In the genomic region with DNA sequence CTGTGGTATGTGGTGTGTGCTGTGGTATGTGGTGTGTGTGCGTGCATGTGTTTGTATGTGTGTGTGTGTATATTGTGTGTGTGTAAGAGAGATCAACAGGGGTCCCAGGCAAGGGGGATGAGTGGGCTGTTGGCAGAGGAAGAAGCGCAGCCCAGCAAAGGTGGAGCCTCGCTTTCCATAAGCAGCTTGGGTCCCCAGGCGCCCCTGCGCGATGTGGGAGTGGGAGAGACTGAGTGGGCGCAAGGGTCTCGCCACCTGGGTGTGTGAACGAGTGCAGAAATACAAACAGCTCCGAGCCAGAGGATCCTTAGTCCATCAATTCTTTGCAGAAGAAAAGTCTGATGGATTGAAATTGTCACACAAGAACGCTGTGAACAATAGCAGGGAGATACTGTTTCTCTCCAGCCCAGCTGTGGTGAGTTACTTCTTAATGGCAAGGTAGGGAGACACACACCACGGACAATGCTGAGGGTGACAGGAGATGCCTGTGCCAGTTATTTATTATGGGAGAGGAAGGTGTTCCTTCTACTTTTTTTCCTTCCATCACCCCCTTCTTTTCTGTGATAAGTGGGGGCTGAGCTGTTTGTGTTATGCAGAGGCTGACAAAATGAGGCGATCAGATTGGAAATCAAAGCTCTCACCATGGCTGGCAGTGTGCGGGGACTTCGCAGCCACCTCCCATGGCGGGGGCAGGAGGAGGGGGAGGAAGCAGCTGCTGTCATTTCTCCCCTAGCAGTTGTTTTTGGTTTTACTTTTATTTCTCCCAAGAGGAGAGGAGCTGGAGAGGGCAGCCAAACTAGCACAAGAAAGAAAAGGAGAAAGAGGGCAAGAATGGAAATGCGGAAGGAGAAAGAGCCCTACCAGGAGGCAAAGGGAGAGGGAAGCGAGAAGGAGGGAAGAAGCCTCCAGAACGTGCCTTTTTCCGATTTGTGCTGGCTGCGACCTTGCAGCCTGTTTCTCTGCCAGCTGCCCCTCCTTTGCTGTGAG, we compare ENCODE assay signal across 8 cellular contexts.
A peak's percentile ranks its signal among the peaks of the same experiment; 100 is the strongest.
DNase-seq lines count a peak whose midpoint lies in the region; ATAC-seq and TF ChIP-seq lines count a peak whose summit lies in the region.

No MANE protein-coding gene starts in this region.

- H3K79me1 ChIP-seq in mesenchymal stem cell (replicated peaks; ENCODE audit: low read length, poor library complexity, severe bottlenecking): peaks cover 39% of the 10 kb centered on the region

- H4K91ac ChIP-seq in mesenchymal stem cell (ENCODE audit: low read length): peak overlapping the region; percentile 79

- peak overlapping the region; percentile 18 to 76 for H3K4ac ChIP-seq in mesenchymal stem cell (ENCODE audit: low read depth in 1 of 2, low read length in 2 of 2)

- peaks cover 30% of the 10 kb centered on the region for H3K4me1 ChIP-seq in mesenchymal stem cell (ENCODE audit: control insufficient read depth, insufficient read depth, low read depth, low read length)
- peaks cover 7 to 8% of the 10 kb centered on the region in 2 donors for H3K4me1 ChIP-seq in thyroid gland

- peak; percentile 51 for ATAC-seq in GM18907 (IDR thresholded peaks at IDR 0.05; ENCODE audit: unreplicated experiment)

- H2BK12ac ChIP-seq in mesenchymal stem cell (ENCODE audit: low read length in 2 of 2): peak overlapping the region; percentile 9 to 76

- peak overlapping the region in 1 of 2 experiments; percentile 72 for H3K14ac ChIP-seq in mesenchymal stem cell (ENCODE audit: low read length in 2 of 2)

- H3K27me3 ChIP-seq in mesenchymal stem cell (ENCODE audit: control insufficient read depth in 1 of 2, insufficient read depth in 1 of 2, low read length in 2 of 2) (no peaks in the 10 kb centered on the region), thyroid gland (no peaks in the 10 kb centered on the region)

- H3K36me3 ChIP-seq in mesenchymal stem cell (ENCODE audit: control insufficient read depth in 1 of 2, insufficient read depth in 2 of 2, low read depth in 1 of 2, low read length in 2 of 2) (peaks cover 0 to 4% of the 10 kb centered on the region in 2 experiments), thyroid gland (no peaks in the 10 kb centered on the region)

- H3K4me3 ChIP-seq in coronary artery: peak overlapping the region; percentile 58
- H3K4me3 ChIP-seq in mesenchymal stem cell (ENCODE audit: insufficient read depth in 1 of 2, low read depth in 1 of 2, low read length in 2 of 2): peak overlapping the region in 1 of 2 experiments; percentile 64
- H3K4me3 ChIP-seq in thyroid gland (replicated peaks in 1 of 3): no peak overlapping the region

- intact Hi-C loops in thyroid gland (cut with DNase I): no loop called here

- peak overlapping the region; percentile 80 for H3K9ac ChIP-seq in mesenchymal stem cell (ENCODE audit: low read length)

- H3K23ac ChIP-seq in mesenchymal stem cell (ENCODE audit: low read length in 2 of 2): peak overlapping the region in 1 of 2 experiments; percentile 16

- H3K4me2 ChIP-seq in mesenchymal stem cell (ENCODE audit: low read length, poor library complexity, severe bottlenecking): peak overlapping the region; percentile 28

- DNase-seq in NCI-H146 (lab: John Stamatoyannopoulos, UW) (peak; percentile 74), coronary artery (ENCODE audit: low spot score) (no peak), mesenchymal stem cell (peak; percentile 61), thyroid gland (no peak), NCI-H2196 treated with DMSO at 0.1 percent for 48 hours (lab: John Stamatoyannopoulos, UW; ENCODE audit: unreplicated experiment) (no peak), middle frontal gyrus (ENCODE audit: extremely low spot score, low spot score) (no peak)
- no peak for DNase-seq in activated T-cell treated with anti-CD3 and anti-CD28 coated beads, Interleukin-2, amount 50 U/mL, for 1 hour

- TF ChIP-seq POLR2A in thyroid gland (IDR thresholded peaks at IDR 0.05): no peak

- H2AFZ ChIP-seq in mesenchymal stem cell (ENCODE audit: low read depth, low read length): peak overlapping the region; percentile 18

- 40% methylated on average over 21 of the region's 21 CpGs for WGBS in mesenchymal stem cell
- WGBS in thyroid gland, 2 donors: 19 to 27% methylated on average over 21 of the region's 21 CpGs

- TF ChIP-seq CTCF in coronary artery (IDR thresholded peaks at IDR 0.05): no peak
- TF ChIP-seq CTCF in thyroid gland (IDR thresholded peaks at IDR 0.05): no peak

- peak overlapping the region; percentile 83 for H2BK120ac ChIP-seq in mesenchymal stem cell (ENCODE audit: low read depth, low read length)

- peak overlapping the region; percentile 76 for H2AK5ac ChIP-seq in mesenchymal stem cell (ENCODE audit: low read length, severe bottlenecking)

- peak overlapping the region in 1 of 2 donors; percentile 60 for H3K27ac ChIP-seq in coronary artery
- H3K27ac ChIP-seq in mesenchymal stem cell (ENCODE audit: low read length, poor library complexity, severe bottlenecking): peak overlapping the region; percentile 94
- H3K27ac ChIP-seq in thyroid gland: no peak overlapping the region

- peak overlapping the region; percentile 47 for H4K8ac ChIP-seq in mesenchymal stem cell (ENCODE audit: low read length)

- H2BK5ac ChIP-seq in mesenchymal stem cell (ENCODE audit: low read depth, low read length, poor library complexity, severe bottlenecking): peak overlapping the region; percentile 90

- H3K18ac ChIP-seq in mesenchymal stem cell (ENCODE audit: low read depth in 1 of 2, low read length in 2 of 2): peak overlapping the region; percentile 85 to 86

- H2BK15ac ChIP-seq in mesenchymal stem cell (ENCODE audit: low read depth, poor library complexity, severe bottlenecking): peak overlapping the region; percentile 38

- H3K9me3 ChIP-seq in mesenchymal stem cell (ENCODE audit: control insufficient read depth, low read length) (no peaks in the 10 kb centered on the region), thyroid gland (no peaks in the 10 kb centered on the region)

Comparison
In these comparisons a context has a peak if more than half of its experiments do, and no peak if none do; other contexts are left out.
1. DNase-seq: peak in NCI-H146 (single experiment) and mesenchymal stem cell (single experiment); none in coronary artery (single experiment), thyroid gland (0 of 2), NCI-H2196 treated with DMSO at 0.1 percent for 48 hours (single experiment), activated T-cell treated with anti-CD3 and anti-CD28 coated beads, Interleukin-2, amount 50 U/mL, for 1 hour (single experiment) and middle frontal gyrus (single experiment).